In genomic region chr6:121984956-121985355, GRCh38 we compare ENCODE assay signal across 14 cellular contexts.
A peak's percentile ranks its signal among the peaks of the same experiment; 100 is the strongest.
DNase-seq lines count a peak whose midpoint lies in the region; ATAC-seq, FAIRE-seq and TF ChIP-seq lines count a peak whose summit lies in the region.
"Had no signal": no experiment of that assay in that cellular context is flagged by ENCODE, and none has a peak within 500 bp of the region (broad histone marks: within the 10 kb centered on the region; RNA-seq: fewer than 3 reads in every experiment).

No MANE protein-coding gene starts in this region.

- H3K27ac ChIP-seq in upper lobe of right lung (no peak overlapping the region), pancreas (no peak overlapping the region)
- H3K27ac ChIP-seq: 22Rv1 had no signal

- H3K9me3 ChIP-seq in upper lobe of right lung = no peaks in the 10 kb centered on the region
- H3K9me3 ChIP-seq in pancreas = no peaks in the 10 kb centered on the region

- WGBS in pancreas, 2 donors = 77 to 81% methylated on average over 3 of the region's 3 CpGs

- FAIRE-seq in pancreas (lab: Jason Lieb, UNC) = no peak
- FAIRE-seq: H54 had no signal

- peak; percentile 69 for DNase-seq in NCI-H82 (lab: John Stamatoyannopoulos, UW)
- DNase-seq in NCI-H82 treated with DMSO at 0.1 percent for 48 hours (lab: John Stamatoyannopoulos, UW; ENCODE audit: unreplicated experiment) = no peak
- peak; percentile 72 for DNase-seq in ecto neural progenitor cell (ENCODE audit: low spot score)
- peak; percentile 20 for DNase-seq in iPS-NIHi7 (ENCODE audit: extremely low spot score)
- no peak for DNase-seq in upper lobe of right lung
- DNase-seq in pancreas = no peak
- DNase-seq in SIG-M5 treated with dmso at 0.1 percent for 504 hours (lab: John Stamatoyannopoulos, UW; ENCODE audit: unreplicated experiment) = no peak
- DNase-seq: Caco-2; CD8-positive, alpha-beta memory T cell; DND-41; GF-D8 had no signal

- intact Hi-C loops in upper lobe of right lung (cut with DNase I) (no loop called here), pancreas (cut with DNase I) (no loop called here)

- ATAC-seq in upper lobe of right lung (peak; percentile 21), pancreas (no peak), GM18511 (IDR thresholded peaks at IDR 0.05; ENCODE audit: unreplicated experiment) (no peak)

- H3K27me3 ChIP-seq in upper lobe of right lung = no peaks in the 10 kb centered on the region
- no peaks in the 10 kb centered on the region for H3K27me3 ChIP-seq in pancreas

- no peaks in the 10 kb centered on the region for H3K4me1 ChIP-seq in upper lobe of right lung
- H3K4me1 ChIP-seq in pancreas = no peaks in the 10 kb centered on the region
- H3K4me1 ChIP-seq: Caco-2 had no signal

- TF ChIP-seq CTCF in upper lobe of right lung (IDR thresholded peaks at IDR 0.05) = no peak
- no peak for TF ChIP-seq CTCF in pancreas (IDR thresholded peaks at IDR 0.05)

- H3K4me3 ChIP-seq in upper lobe of right lung = no peak overlapping the region
- no peak overlapping the region for H3K4me3 ChIP-seq in pancreas

- H3K36me3 ChIP-seq in upper lobe of right lung = no peaks in the 10 kb centered on the region
- H3K36me3 ChIP-seq in pancreas = no peaks in the 10 kb centered on the region

Comparison
In these comparisons a context has a peak if more than half of its experiments do, and no peak if none do; other contexts are left out.
1. DNase-seq: peak in NCI-H82 (single experiment), ecto neural progenitor cell (single experiment) and iPS-NIHi7 (single experiment); none in NCI-H82 treated with DMSO at 0.1 percent for 48 hours (single experiment), upper lobe of right lung (single experiment), pancreas (0 of 6) and SIG-M5 treated with dmso at 0.1 percent for 504 hours (single experiment).